In genomic region chr12:7961395-7962188, GRCh38 we compare ENCODE assay signal across 8 cellular contexts. TPM values are rescaled to one million over a fixed set of nuclear protein-coding genes. Genes with fewer than 3 reads are reported as not detected.
A peak's percentile ranks its signal among the peaks of the same experiment; 100 is the strongest.
DNase-seq lines count a peak whose midpoint lies in the region; ATAC-seq and TF ChIP-seq lines count a peak whose summit lies in the region.

No MANE protein-coding gene starts in this region.

- H3K4me1 ChIP-seq in left lung, result peaks cover 0 to 44% of the 10 kb centered on the region in 2 donors

- H3K27ac ChIP-seq in left lung, result peak overlapping the region; percentile 76 to 89

- peak overlapping the region; percentile 46 for H3K27ac Mint-ChIP-seq in activated naive CD4-positive, alpha-beta T cell treated with anti-CD3 and anti-CD28 coated beads, Interleukin-2, amount 50 U/mL, for 24 hours
- H3K27ac Mint-ChIP-seq in activated naive CD4-positive, alpha-beta T cell treated with anti-CD3 and anti-CD28 coated beads, Interleukin-2, amount 50 U/mL, for 72 hours, result peak overlapping the region in 1 of 2 donors; percentile 89
- peak overlapping the region; percentile 97 for H3K27ac Mint-ChIP-seq in activated T-helper 1 cell treated with anti-CD3 and anti-CD28 coated beads, Interleukin-12 subunit alpha, Interleukin-12 subunit beta, Interleukin-2, Interleukin-4 antibody, amounts not matched to agents 30 ng/mL and 10 ng/mL and 1 ng/mL, durations not matched to agents 14 hours and 24 hours and 36 hours
- peak overlapping the region; percentile 50 for H3K27ac Mint-ChIP-seq in type B pancreatic cell

- no peaks in the 10 kb centered on the region for H3K9me3 ChIP-seq in left lung

- DNase-seq in activated naive CD4-positive, alpha-beta T cell treated with anti-CD3 and anti-CD28 coated beads, Interleukin-2, amount 50 U/mL, for 72 hours (ENCODE audit: low spot score in 2 of 2), result no peak
- no peak for DNase-seq in activated T-helper 1 cell treated with anti-CD3 and anti-CD28 coated beads, Interleukin-12 subunit alpha, Interleukin-12 subunit beta, Interleukin-2, Interleukin-4 antibody, amounts not matched to agents 30 ng/mL and 10 ng/mL and 1 ng/mL, durations not matched to agents 14 hours and 24 hours and 36 hours (ENCODE audit: low spot score)
- no peak for DNase-seq in left lung
- DNase-seq in type B pancreatic cell (ENCODE audit: extremely low spot score, unreplicated experiment), result no peak
- no peak for DNase-seq in MV-4-11 (lab: John Stamatoyannopoulos, UW)
- no peak for DNase-seq in ureter (ENCODE audit: low spot score)

- H3K36me3 Mint-ChIP-seq in activated naive CD4-positive, alpha-beta T cell treated with anti-CD3 and anti-CD28 coated beads, Interleukin-2, amount 50 U/mL, for 24 hours, result peaks cover 2% of the 10 kb centered on the region
- H3K36me3 Mint-ChIP-seq in activated naive CD4-positive, alpha-beta T cell treated with anti-CD3 and anti-CD28 coated beads, Interleukin-2, amount 50 U/mL, for 72 hours, result peaks cover 0 to 11% of the 10 kb centered on the region in 2 donors
- H3K36me3 Mint-ChIP-seq in activated T-helper 1 cell treated with anti-CD3 and anti-CD28 coated beads, Interleukin-12 subunit alpha, Interleukin-12 subunit beta, Interleukin-2, Interleukin-4 antibody, amounts not matched to agents 30 ng/mL and 10 ng/mL and 1 ng/mL, durations not matched to agents 14 hours and 24 hours and 36 hours (ENCODE audit: low read depth), result peaks cover 10% of the 10 kb centered on the region
- H3K36me3 Mint-ChIP-seq in type B pancreatic cell, result peaks cover 4% of the 10 kb centered on the region

- H3K27me3 ChIP-seq in left lung, result no peaks in the 10 kb centered on the region

- peak overlapping the region; percentile 41 to 50 for H3K4me3 ChIP-seq in left lung

- peaks cover 45% of the 10 kb centered on the region for H3K4me1 Mint-ChIP-seq in activated naive CD4-positive, alpha-beta T cell treated with anti-CD3 and anti-CD28 coated beads, Interleukin-2, amount 50 U/mL, for 24 hours
- peaks cover 53% of the 10 kb centered on the region for H3K4me1 Mint-ChIP-seq in activated T-helper 1 cell treated with anti-CD3 and anti-CD28 coated beads, Interleukin-12 subunit alpha, Interleukin-12 subunit beta, Interleukin-2, Interleukin-4 antibody, amounts not matched to agents 30 ng/mL and 10 ng/mL and 1 ng/mL, durations not matched to agents 14 hours and 24 hours and 36 hours (ENCODE audit: low read depth)
- peaks cover 6% of the 10 kb centered on the region for H3K4me1 Mint-ChIP-seq in type B pancreatic cell (ENCODE audit: unreplicated experiment)

- H3K4me3 Mint-ChIP-seq in activated naive CD4-positive, alpha-beta T cell treated with anti-CD3 and anti-CD28 coated beads, Interleukin-2, amount 50 U/mL, for 24 hours, result no peak overlapping the region
- peak overlapping the region; percentile 92 for H3K4me3 Mint-ChIP-seq in activated T-helper 1 cell treated with anti-CD3 and anti-CD28 coated beads, Interleukin-12 subunit alpha, Interleukin-12 subunit beta, Interleukin-2, Interleukin-4 antibody, amounts not matched to agents 30 ng/mL and 10 ng/mL and 1 ng/mL, durations not matched to agents 14 hours and 24 hours and 36 hours
- H3K4me3 Mint-ChIP-seq in type B pancreatic cell, result peak overlapping the region; percentile 48

- ATAC-seq in activated naive CD4-positive, alpha-beta T cell treated with anti-CD3 and anti-CD28 coated beads, Interleukin-2, amount 50 U/mL, for 72 hours, result no peak
- ATAC-seq in left lung (no peak), HG02798 (IDR thresholded peaks at IDR 0.05; ENCODE audit: poor library complexity, unreplicated experiment) (no peak)

- H3K27me3 Mint-ChIP-seq in activated naive CD4-positive, alpha-beta T cell treated with anti-CD3 and anti-CD28 coated beads, Interleukin-2, amount 50 U/mL, for 24 hours, result no peaks in the 10 kb centered on the region
- H3K27me3 Mint-ChIP-seq in activated T-helper 1 cell treated with anti-CD3 and anti-CD28 coated beads, Interleukin-12 subunit alpha, Interleukin-12 subunit beta, Interleukin-2, Interleukin-4 antibody, amounts not matched to agents 30 ng/mL and 10 ng/mL and 1 ng/mL, durations not matched to agents 14 hours and 24 hours and 36 hours (ENCODE audit: insufficient read depth), result no peaks in the 10 kb centered on the region
- no peaks in the 10 kb centered on the region for H3K27me3 Mint-ChIP-seq in type B pancreatic cell

- intact Hi-C loops in activated T-helper 1 cell treated with anti-CD3 and anti-CD28 coated beads, Interleukin-12 subunit alpha, Interleukin-12 subunit beta, Interleukin-2, Interleukin-4 antibody, amounts not matched to agents 30 ng/mL and 10 ng/mL and 1 ng/mL, durations not matched to agents 14 hours and 24 hours and 36 hours (cut with micrococcal nuclease), result no loop called here
- intact Hi-C loops in left lung (cut with DNase I), result no loop called here

- H3K9me3 Mint-ChIP-seq in activated naive CD4-positive, alpha-beta T cell treated with anti-CD3 and anti-CD28 coated beads, Interleukin-2, amount 50 U/mL, for 24 hours, result no peaks in the 10 kb centered on the region
- no peaks in the 10 kb centered on the region for H3K9me3 Mint-ChIP-seq in activated naive CD4-positive, alpha-beta T cell treated with anti-CD3 and anti-CD28 coated beads, Interleukin-2, amount 50 U/mL, for 72 hours
- H3K9me3 Mint-ChIP-seq in activated T-helper 1 cell treated with anti-CD3 and anti-CD28 coated beads, Interleukin-12 subunit alpha, Interleukin-12 subunit beta, Interleukin-2, Interleukin-4 antibody, amounts not matched to agents 30 ng/mL and 10 ng/mL and 1 ng/mL, durations not matched to agents 14 hours and 24 hours and 36 hours, result no peaks in the 10 kb centered on the region
- H3K9me3 Mint-ChIP-seq in type B pancreatic cell, result no peaks in the 10 kb centered on the region

- no peak for TF ChIP-seq CTCF in left lung (IDR thresholded peaks at IDR 0.05)
- no peak for TF ChIP-seq CTCF in type B pancreatic cell (conservative IDR thresholded peaks at IDR 0.05)

- no peaks in the 10 kb centered on the region for H3K36me3 ChIP-seq in left lung

RNA-seq across cellular contexts. Expression of gene SLC2A3, which starts 25.6 kb away (rescaled TPM):
- 100 to 1,000 TPM; 207 to 521 TPM for total RNA-seq in activated naive CD4-positive, alpha-beta T cell treated with anti-CD3 and anti-CD28 coated beads, Interleukin-2, amount 50 U/mL, for 72 hours
- total RNA-seq in activated T-helper 1 cell treated with anti-CD3 and anti-CD28 coated beads, Interleukin-12 subunit alpha, Interleukin-12 subunit beta, Interleukin-2, Interleukin-4 antibody, amounts not matched to agents 30 ng/mL and 10 ng/mL and 1 ng/mL, durations not matched to agents 14 hours and 24 hours and 36 hours, result 226 and 234 TPM in 2 replicates
- total RNA-seq in left lung, result 100 to 1,000 TPM in 1 of 2 donors, 10 to 100 TPM in 1; 83.2 to 149 TPM
- 214 and 2,005 TPM in 2 replicates for total RNA-seq in type B pancreatic cell (ENCODE audit: low replicate concordance)
- 61.9 TPM for total RNA-seq in ureter
